In genomic region chr11:12494699-12495098, GRCh38 we compare ENCODE assay signal across 30 cellular contexts.
A peak's percentile ranks its signal among the peaks of the same experiment; 100 is the strongest.
DNase-seq lines count a peak whose midpoint lies in the region; ATAC-seq and TF ChIP-seq lines count a peak whose summit lies in the region.
"Had no signal": no experiment of that assay in that cellular context is flagged by ENCODE, and none has a peak within 500 bp of the region (broad histone marks: within the 10 kb centered on the region; RNA-seq: fewer than 3 reads in every experiment).

No MANE protein-coding gene starts in this region.

- H3K4me2 ChIP-seq in mesendoderm (ENCODE audit: low read length) = no peak overlapping the region

- no peak for ATAC-seq in stimulated activated naive CD8-positive, alpha-beta T cell treated with anti-CD3 and anti-CD28 coated beads, Interleukin-15, amount 100 ng/mL, for 72 hours
- ATAC-seq: activated naive CD4-positive, alpha-beta T cell treated with anti-CD3 and anti-CD28 coated beads, Interleukin-2, amount 50 U/mL, for 72 hours; GM12878; stimulated activated memory B cell treated with anti-CD40 and anti-IgM and Interleukin-4, amounts not matched to agents 10 μg/mL and 1 μg/mL and 100 μg/mL, for 72 hours; T-helper 17 cell had no signal

- POLR2A ChIA-PET in RWPE1 (lab: Yijun Ruan, JAX; ENCODE audit: low non-redundant PET) = interaction anchor here (0.8 kb wide), 1 partner anchor 9 kb away, joined by 3 read pairs; no protein-coding TSS in a partner anchor

- H2BK120ac ChIP-seq in mesendoderm (ENCODE audit: low read depth, low read length) = no peak overlapping the region

- DNase-seq in GM03348 (ENCODE audit: low spot score) = peak; percentile 45
- DNase-seq in NCI-H226 = peak; percentile 57
- peak; percentile 70 for DNase-seq in dedifferentiated amniotic fluid mesenchymal stem cell (ENCODE audit: extremely low spot score)
- DNase-seq in mesendoderm = peak; percentile 77
- DNase-seq in stimulated activated naive CD8-positive, alpha-beta T cell treated with anti-CD3 and anti-CD28 coated beads, Interleukin-15, amount 100 ng/mL, for 72 hours = no peak
- no peak for DNase-seq in SJCRH30
- no peak for DNase-seq in RWPE1 (ENCODE audit: low spot score)
- no peak for DNase-seq in SKM-1 (lab: John Stamatoyannopoulos, UW; ENCODE audit: unreplicated experiment)
- DNase-seq: activated CD4-positive, alpha-beta T cell treated with anti-CD3 and anti-CD28 coated beads for 4 hours; CD4-positive, CD25-positive, alpha-beta regulatory T cell; DMS 273 treated with DMSO at 0.1 percent for 48 hours; GF-D8; Kasumi-1; left ventricle myocardium inferior; NCI-H1048; NCI-H1930; NCI-H2227 treated with DMSO at 0.1 percent for 48 hours; NCI-H82; OCI-M1; SIG-M5; stimulated activated CD4-positive, alpha-beta T cell treated with anti-CD3 and anti-CD28 coated beads, Interleukin-2, amount 100 ng/mL, for 24 hours; T-helper 17 cell; testis had no signal

- no peak overlapping the region for H3K27ac ChIP-seq in mesendoderm (ENCODE audit: low read depth, low read length)
- H3K27ac ChIP-seq in SJCRH30 = no peak overlapping the region
- H3K27ac ChIP-seq in RWPE1 = no peak overlapping the region
- H3K27ac ChIP-seq: left ventricle myocardium inferior, prostate gland, skin epidermis, testis, vagina had no signal

- peaks cover 5% of the 10 kb centered on the region for H3K4me1 ChIP-seq in mesendoderm (ENCODE audit: control insufficient read depth, low read depth, low read length)
- peaks cover 3% of the 10 kb centered on the region for H3K4me1 ChIP-seq in SJCRH30
- H3K4me1 ChIP-seq: prostate gland, testis, vagina had no signal

- no peak overlapping the region for H2BK5ac ChIP-seq in mesendoderm (ENCODE audit: low read length)

- no peak overlapping the region for H2AK5ac ChIP-seq in mesendoderm (ENCODE audit: low read length)

- H3K4me3 ChIP-seq in mesendoderm (ENCODE audit: low read length) (no peak overlapping the region), SJCRH30 (no peak overlapping the region)
- H3K4me3 ChIP-seq: GM12878, left ventricle myocardium inferior, prostate gland, skin epidermis, testis, vagina had no signal

- H3K79me1 ChIP-seq in mesendoderm (ENCODE audit: low read length) = no peaks in the 10 kb centered on the region

- H3K36me3 ChIP-seq in mesendoderm (ENCODE audit: control insufficient read depth, insufficient read depth, low read length) (no peaks in the 10 kb centered on the region), SJCRH30 (peaks cover 13% of the 10 kb centered on the region)
- H3K36me3 ChIP-seq: prostate gland had no signal

- H3K27me3 Mint-ChIP-seq in stimulated activated naive CD8-positive, alpha-beta T cell treated with anti-CD3 and anti-CD28 coated beads, Interleukin-15, amount 100 ng/mL, for 72 hours = no peaks in the 10 kb centered on the region
- H3K27me3 Mint-ChIP-seq: stimulated activated memory B cell treated with anti-CD40 and anti-IgM and Interleukin-4, amounts not matched to agents 10 μg/mL and 1 μg/mL and 100 μg/mL, for 72 hours; T-helper 17 cell had no signal

- H3K18ac ChIP-seq in mesendoderm (ENCODE audit: low read length) = no peak overlapping the region

- no peaks in the 10 kb centered on the region for H3K4me1 Mint-ChIP-seq in stimulated activated naive CD8-positive, alpha-beta T cell treated with anti-CD3 and anti-CD28 coated beads, Interleukin-15, amount 100 ng/mL, for 72 hours
- H3K4me1 Mint-ChIP-seq: CD4-positive, CD25-positive, alpha-beta regulatory T cell; stimulated activated memory B cell treated with anti-CD40 and anti-IgM and Interleukin-4, amounts not matched to agents 10 μg/mL and 1 μg/mL and 100 μg/mL, for 72 hours; T-helper 17 cell had no signal

- no peak overlapping the region for H3K56ac ChIP-seq in mesendoderm (ENCODE audit: low read length)

- H4K8ac ChIP-seq in mesendoderm (ENCODE audit: low read depth, low read length) = no peak overlapping the region

- TF ChIP-seq CTCF in RWPE1 (conservative IDR thresholded peaks at IDR 0.05; ENCODE audit: low read depth) = no peak

- H3K4ac ChIP-seq in mesendoderm (ENCODE audit: low read depth, low read length) = no peak overlapping the region

- H3K79me2 ChIP-seq in mesendoderm (ENCODE audit: control insufficient read depth, insufficient read depth, low read length) = no peaks in the 10 kb centered on the region

- no peak overlapping the region for H3K4me3 Mint-ChIP-seq in stimulated activated naive CD8-positive, alpha-beta T cell treated with anti-CD3 and anti-CD28 coated beads, Interleukin-15, amount 100 ng/mL, for 72 hours
- H3K4me3 Mint-ChIP-seq: CD4-positive, CD25-positive, alpha-beta regulatory T cell; neural crest cell; stimulated activated memory B cell treated with anti-CD40 and anti-IgM and Interleukin-4, amounts not matched to agents 10 μg/mL and 1 μg/mL and 100 μg/mL, for 72 hours; T-helper 17 cell had no signal

- H3K9me3 ChIP-seq in SJCRH30 (replicated peaks) = no peaks in the 10 kb centered on the region; the same call in 1 of the 2 replicates
- H3K9me3 ChIP-seq: prostate gland, testis, vagina had no signal

- H3K9me3 Mint-ChIP-seq in stimulated activated naive CD8-positive, alpha-beta T cell treated with anti-CD3 and anti-CD28 coated beads, Interleukin-15, amount 100 ng/mL, for 72 hours = peaks cover under 1 to 1% of the 10 kb centered on the region in 2 donors
- H3K9me3 Mint-ChIP-seq: neural crest cell; stimulated activated memory B cell treated with anti-CD40 and anti-IgM and Interleukin-4, amounts not matched to agents 10 μg/mL and 1 μg/mL and 100 μg/mL, for 72 hours had no signal

- no peak overlapping the region for H2BK15ac ChIP-seq in mesendoderm (replicated peaks; ENCODE audit: low read depth)

- CTCF ChIA-PET in RWPE1 (lab: Yijun Ruan, JAX) = no interaction called here

- H4K5ac ChIP-seq in mesendoderm (ENCODE audit: low read length) = no peak overlapping the region

- no peak overlapping the region for H3K27ac Mint-ChIP-seq in stimulated activated naive CD8-positive, alpha-beta T cell treated with anti-CD3 and anti-CD28 coated beads, Interleukin-15, amount 100 ng/mL, for 72 hours
- H3K27ac Mint-ChIP-seq: activated naive CD4-positive, alpha-beta T cell treated with anti-CD3 and anti-CD28 coated beads, Interleukin-2, amount 50 U/mL, for 72 hours; CD4-positive, CD25-positive, alpha-beta regulatory T cell; stimulated activated memory B cell treated with anti-CD40 and anti-IgM and Interleukin-4, amounts not matched to agents 10 μg/mL and 1 μg/mL and 100 μg/mL, for 72 hours; T-helper 17 cell had no signal

- no peak overlapping the region for H3K23ac ChIP-seq in mesendoderm (ENCODE audit: low read length)

- H3K27me3 ChIP-seq in mesendoderm (ENCODE audit: insufficient read depth, low read length, poor library complexity) (no peaks in the 10 kb centered on the region), SJCRH30 (no peaks in the 10 kb centered on the region)
- H3K27me3 ChIP-seq: testis, vagina had no signal

- no peak overlapping the region for H3K9ac ChIP-seq in mesendoderm (ENCODE audit: low read length)

Comparison
In these comparisons a context has a peak if more than half of its experiments do, and no peak if none do; other contexts are left out.
1. DNase-seq: peak in GM03348 (single experiment), NCI-H226 (single experiment), dedifferentiated amniotic fluid mesenchymal stem cell (single experiment) and mesendoderm (single experiment); none in stimulated activated naive CD8-positive, alpha-beta T cell treated with anti-CD3 and anti-CD28 coated beads, Interleukin-15, amount 100 ng/mL, for 72 hours (0 of 2), SJCRH30 (0 of 2), RWPE1 (single experiment) and SKM-1 (single experiment).